Comparison of ENCODE assay signal across 9 cellular contexts in genomic region chr1:217333939-217334338, GRCh38.
DNase-seq lines count a peak whose midpoint lies in the region; TF ChIP-seq lines count a peak whose summit lies in the region.
"Had no signal": no experiment of that assay in that cellular context is flagged by ENCODE, and none has a peak within 500 bp of the region (broad histone marks: within the 10 kb centered on the region; RNA-seq: fewer than 3 reads in every experiment).

No MANE protein-coding gene starts in this region.

- no peak overlapping the region for H3K27ac Mint-ChIP-seq in activated naive CD4-positive, alpha-beta T cell treated with anti-CD3 and anti-CD28 coated beads for 36 hours
- no peak overlapping the region for H3K27ac Mint-ChIP-seq in HFFc6
- H3K27ac Mint-ChIP-seq in brain = no peak overlapping the region
- H3K27ac Mint-ChIP-seq: activated naive CD4-positive, alpha-beta T cell treated with anti-CD3 and anti-CD28 coated beads, Interleukin-2, amount 50 U/mL, for 24 hours had no signal

- peak; percentile 73 for TF ChIP-seq CTCF in HFFc6 (IDR thresholded peaks at IDR 0.05)
- peak; percentile 47 to 67 for TF ChIP-seq CTCF in brain (conservative IDR thresholded peaks at IDR 0.05)

- H3K9me3 Mint-ChIP-seq in activated naive CD4-positive, alpha-beta T cell treated with anti-CD3 and anti-CD28 coated beads for 36 hours = peaks cover 4% of the 10 kb centered on the region
- H3K9me3 Mint-ChIP-seq in HFFc6 (peaks cover 8% of the 10 kb centered on the region), brain (peaks cover 4 to 13% (median 9%) of the 10 kb centered on the region in 5 experiments)

- no peaks in the 10 kb centered on the region for H3K36me3 Mint-ChIP-seq in activated naive CD4-positive, alpha-beta T cell treated with anti-CD3 and anti-CD28 coated beads for 36 hours (ENCODE audit: low read depth)
- H3K36me3 Mint-ChIP-seq in HFFc6 (ENCODE audit: low read depth) (no peaks in the 10 kb centered on the region), brain (peaks cover 3% of the 10 kb centered on the region)
- H3K36me3 Mint-ChIP-seq: activated naive CD4-positive, alpha-beta T cell treated with anti-CD3 and anti-CD28 coated beads, Interleukin-2, amount 50 U/mL, for 24 hours had no signal

- intact Hi-C loops in activated naive CD4-positive, alpha-beta T cell treated with anti-CD3 and anti-CD28 coated beads for 36 hours (cut with micrococcal nuclease) = loop anchor here (10.0 kb wide), 1 partner anchor 331 kb away; no protein-coding TSS in a partner anchor

- peak; percentile 6 for DNase-seq in activated naive CD4-positive, alpha-beta T cell treated with anti-CD3 and anti-CD28 coated beads for 36 hours
- no peak for DNase-seq in activated naive CD4-positive, alpha-beta T cell treated with anti-CD3 and anti-CD28 coated beads, Interleukin-2, amount 50 U/mL, for 16 hours
- DNase-seq in HFFc6 (peak; percentile 2), NCI-H1092 (lab: John Stamatoyannopoulos, UW) (peak; percentile 50), midbrain (lab: John Stamatoyannopoulos, UW) (peak; percentile 15), NCI-H2029 treated with DMSO at 0.1 percent for 48 hours (lab: John Stamatoyannopoulos, UW) (no peak)
- no peak for DNase-seq in stimulated activated naive CD4-positive, alpha-beta T cell treated with Interleukin-2 at 50 U/mL for 16 hours (lab: John Stamatoyannopoulos, UW)

- H3K27me3 Mint-ChIP-seq in activated naive CD4-positive, alpha-beta T cell treated with anti-CD3 and anti-CD28 coated beads for 36 hours (ENCODE audit: low read depth) = no peaks in the 10 kb centered on the region
- H3K27me3 Mint-ChIP-seq in HFFc6 (ENCODE audit: insufficient read depth) (no peaks in the 10 kb centered on the region), brain (peaks cover 5% of the 10 kb centered on the region)
- H3K27me3 Mint-ChIP-seq: activated naive CD4-positive, alpha-beta T cell treated with anti-CD3 and anti-CD28 coated beads, Interleukin-2, amount 50 U/mL, for 24 hours had no signal

- CTCF ChIA-PET in activated naive CD4-positive, alpha-beta T cell treated with anti-CD3 and anti-CD28 coated beads for 36 hours (lab: Charles Lee) = no interaction called here

- H3K4me3 Mint-ChIP-seq in activated naive CD4-positive, alpha-beta T cell treated with anti-CD3 and anti-CD28 coated beads for 36 hours = no peak overlapping the region
- H3K4me3 Mint-ChIP-seq in HFFc6 (no peak overlapping the region), brain (no peak overlapping the region)
- H3K4me3 Mint-ChIP-seq: activated naive CD4-positive, alpha-beta T cell treated with anti-CD3 and anti-CD28 coated beads, Interleukin-2, amount 50 U/mL, for 24 hours had no signal

- H3K4me1 Mint-ChIP-seq in activated naive CD4-positive, alpha-beta T cell treated with anti-CD3 and anti-CD28 coated beads for 36 hours (ENCODE audit: low read depth) = no peaks in the 10 kb centered on the region
- H3K4me1 Mint-ChIP-seq in HFFc6 (ENCODE audit: low read depth) (no peaks in the 10 kb centered on the region), brain (no peaks in the 10 kb centered on the region)
- H3K4me1 Mint-ChIP-seq: activated naive CD4-positive, alpha-beta T cell treated with anti-CD3 and anti-CD28 coated beads, Interleukin-2, amount 50 U/mL, for 24 hours had no signal

Comparison
In these comparisons a context has a peak if more than half of its experiments do, and no peak if none do; other contexts are left out.
1. DNase-seq: peak in activated naive CD4-positive, alpha-beta T cell treated with anti-CD3 and anti-CD28 coated beads for 36 hours (single experiment), HFFc6 (single experiment), NCI-H1092 (single experiment) and midbrain (single experiment); none in activated naive CD4-positive, alpha-beta T cell treated with anti-CD3 and anti-CD28 coated beads, Interleukin-2, amount 50 U/mL, for 16 hours (single experiment), NCI-H2029 treated with DMSO at 0.1 percent for 48 hours (single experiment) and stimulated activated naive CD4-positive, alpha-beta T cell treated with Interleukin-2 at 50 U/mL for 16 hours (single experiment).